ENCODE assay signal across 7 cellular contexts in the genomic region with DNA sequence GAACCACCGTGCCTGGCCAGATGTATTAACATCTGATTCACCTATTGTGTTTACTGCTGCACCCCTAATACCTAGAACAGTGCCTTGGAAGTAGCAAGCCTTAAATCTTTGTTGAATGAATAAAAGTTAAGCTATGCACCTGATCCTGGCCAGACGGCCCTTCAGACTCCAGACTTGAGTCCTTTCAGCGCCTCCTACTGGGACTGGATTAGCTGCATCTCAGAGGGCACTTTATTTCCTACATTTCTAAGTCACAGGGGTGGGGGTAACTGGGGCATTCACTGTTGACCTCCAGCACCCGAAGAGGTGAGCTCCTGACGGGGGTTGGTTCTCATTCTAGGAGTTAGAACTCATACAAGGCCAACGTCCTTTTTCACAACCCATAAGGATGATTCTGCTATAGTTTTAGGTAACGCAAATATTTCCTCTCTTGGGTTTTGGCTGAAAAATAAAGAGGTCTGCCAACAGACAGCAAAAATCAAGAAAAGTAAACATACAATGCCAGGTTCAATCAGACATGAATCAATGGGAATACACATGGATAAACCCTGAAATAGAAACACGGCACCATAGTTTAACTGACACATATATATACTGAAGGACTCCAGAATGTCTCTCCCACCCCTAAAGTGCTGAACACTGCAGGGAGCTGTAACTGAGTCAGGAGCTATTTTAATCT. TPM values are rescaled to one million over a fixed set of nuclear protein-coding genes. Genes with fewer than 3 reads are reported as not detected.
A peak's percentile ranks its signal among the peaks of the same experiment; 100 is the strongest.
DNase-seq lines count a peak whose midpoint lies in the region; ATAC-seq and TF ChIP-seq lines count a peak whose summit lies in the region.

No MANE protein-coding gene starts in this region.

- no peaks in the 10 kb centered on the region for H3K27me3 ChIP-seq in GM23248 (replicated peaks; ENCODE audit: insufficient read depth)
- no peaks in the 10 kb centered on the region for H3K27me3 ChIP-seq in PC-3 (ENCODE audit: low read length)
- no peaks in the 10 kb centered on the region for H3K27me3 ChIP-seq in sigmoid colon

- H3K4me2 ChIP-seq in GM23248 (ENCODE audit: unreplicated experiment) = no peak overlapping the region
- no peak overlapping the region for H3K4me2 ChIP-seq in PC-3 (ENCODE audit: low read length)

- BruUV-seq in PC-3 (replicated peaks; lab: Mats Ljungman, UMichigan) = no TSS peak

- H3K36me3 ChIP-seq in GM23248 (ENCODE audit: low read depth) = peaks cover 13% of the 10 kb centered on the region
- peaks cover 45% of the 10 kb centered on the region for H3K36me3 ChIP-seq in PC-3 (ENCODE audit: low read depth, low read length)
- peaks cover 4 to 31% (median 20%) of the 10 kb centered on the region in 4 donors for H3K36me3 ChIP-seq in sigmoid colon

- H3F3A ChIP-seq in GM23248 (ENCODE audit: insufficient read depth) (peaks cover 36% of the 10 kb centered on the region), PC-3 (ENCODE audit: low read length, unreplicated experiment) (peaks cover 4% of the 10 kb centered on the region)

- H3K9ac ChIP-seq in GM23248 = no peak overlapping the region
- H3K9ac ChIP-seq in PC-3 (ENCODE audit: low read length) = no peak overlapping the region

- TF ChIP-seq CTCF in PC-3 (conservative IDR thresholded peaks at IDR 0.05; ENCODE audit: low read depth, low read length) (peak; percentile 99), sigmoid colon (IDR thresholded peaks at IDR 0.05) (peak; percentile 35 to 48 (median 38))

- no peaks in the 10 kb centered on the region for H3K9me2 ChIP-seq in GM23248 (ENCODE audit: insufficient read depth)
- no peaks in the 10 kb centered on the region for H3K9me2 ChIP-seq in PC-3 (replicated peaks; ENCODE audit: low read length)

- CTCF ChIA-PET in PC-3 (lab: Charles Lee) = interaction anchor here (0.5 to 1.7 kb wide), 11 partner anchors 9 to 130 kb away, joined by 3 to 17 read pairs (median 7); partner anchors contain the start of gene DLG5

- intact Hi-C loops in PC-3 (cut with micrococcal nuclease) = no loop called here
- intact Hi-C loops in sigmoid colon (cut with DNase I) = loop anchor here (10.0 kb wide), 1 partner anchor 100 kb away; no protein-coding TSS in a partner anchor

- POLR2A ChIA-PET in PC-3 (lab: Charles Lee; ENCODE audit: unreplicated experiment) = interaction anchor here (0.6 kb wide), 2 partner anchors 9 to 45 kb away, joined by 4 to 6 read pairs; no protein-coding TSS in a partner anchor

- no peaks in the 10 kb centered on the region for H4K20me1 ChIP-seq in GM23248 (ENCODE audit: insufficient read depth)
- no peaks in the 10 kb centered on the region for H4K20me1 ChIP-seq in PC-3 (ENCODE audit: low read length)

- H3K9me3 ChIP-seq in GM23248 (ENCODE audit: low read depth) (no peaks in the 10 kb centered on the region), PC-3 (ENCODE audit: low read length) (no peaks in the 10 kb centered on the region), sigmoid colon (no peaks in the 10 kb centered on the region)

- WGBS in GM23248 (ENCODE audit: low coverage in 1 of 2, low lambda C conversion rate in 2 of 2, missing lambda C conversion rate in 2 of 2), 2 experiments = 89 to 93% methylated on average over 8 of the region's 8 CpGs
- 72 to 81% methylated on average over 8 of the region's 8 CpGs for WGBS in sigmoid colon, 2 donors

- no peaks in the 10 kb centered on the region for H3K79me2 ChIP-seq in GM23248 (ENCODE audit: insufficient read depth)
- H3K79me2 ChIP-seq in PC-3 (ENCODE audit: low read length) = no peaks in the 10 kb centered on the region

- H2AFZ ChIP-seq in GM23248 = no peak overlapping the region
- no peak overlapping the region for H2AFZ ChIP-seq in PC-3 (ENCODE audit: low read length)

- no peak for TF ChIP-seq EP300 in sigmoid colon (IDR thresholded peaks at IDR 0.05)

- in situ Hi-C loops in GM23248 (cut with MboI) = loop anchor here (10.0 kb wide), 1 partner anchor 120 kb away; no protein-coding TSS in a partner anchor

- H3K4me1 ChIP-seq in GM23248 (ENCODE audit: insufficient read depth) (peaks cover 16% of the 10 kb centered on the region), PC-3 (ENCODE audit: insufficient read depth, low read length) (peaks cover 14% of the 10 kb centered on the region), sigmoid colon (peaks cover 0 to 53% (median 47%) of the 10 kb centered on the region in 4 donors)

- H3K27ac ChIP-seq in GM23248 = no peak overlapping the region
- H3K27ac ChIP-seq in PC-3 (ENCODE audit: low read length) = no peak overlapping the region
- H3K27ac ChIP-seq in sigmoid colon = peak overlapping the region; percentile 79 to 93 (median 90)

- ATAC-seq in PC-3 (peak; percentile 13), HG03108 (IDR thresholded peaks at IDR 0.05; ENCODE audit: unreplicated experiment) (no peak)

- no peak overlapping the region for H3K4me3 ChIP-seq in GM23248
- no peak overlapping the region for H3K4me3 ChIP-seq in PC-3 (ENCODE audit: low read length)
- H3K4me3 ChIP-seq in sigmoid colon = no peak overlapping the region

- TF ChIP-seq POLR2A in sigmoid colon (IDR thresholded peaks at IDR 0.05) = no peak

- DNase-seq in GM23248 = peak; percentile 54
- DNase-seq in PC-3 = peak; percentile 89
- DNase-seq in fibroblast of the conjunctiva (ENCODE audit: low read depth) = peak; percentile 38
- DNase-seq in sigmoid colon = peak; percentile 76
- no peak for DNase-seq in cerebellar nuclear complex (lab: John Stamatoyannopoulos, UW)
- no peak for DNase-seq in NCI-H446 treated with DMSO at 0.1 percent for 48 hours (lab: John Stamatoyannopoulos, UW)

RNA-seq across cellular contexts. Expression of gene DLG5, which starts 48.0 kb away (rescaled TPM):
- 27.4 and 27.9 TPM in 2 replicates for total RNA-seq in GM23248 (2014; rRNA removed; shearing (Covaris generic))
- polyA plus RNA-seq in GM23248 (2016; fragmentation: Nextera tagmentation; extraction: Ambion mirVana) (4.4 and 5.0 TPM in 2 replicates), sigmoid colon (10 to 100 TPM in 1 of 3 donors, 1 to 10 TPM in 2; 6.0 to 20.3 (median 7.2) TPM)
- total RNA-seq in PC-3 (2014; rRNA removed) (118 and 158 TPM in 2 replicates), sigmoid colon (10 to 100 TPM; 41.0 to 78.1 (median 49.4) TPM)

RNA-seq across cellular contexts. Expression of gene POLR3A, which starts 54.8 kb away (rescaled TPM):
- total RNA-seq in GM23248 (2014; rRNA removed; shearing (Covaris generic)) = 9.2 and 9.6 TPM in 2 replicates
- polyA plus RNA-seq in GM23248 (2016; fragmentation: Nextera tagmentation; extraction: Ambion mirVana) = 11.9 and 12.8 TPM in 2 replicates
- total RNA-seq in PC-3 (2014; rRNA removed) = 97.0 and 97.2 TPM in 2 replicates
- 10 to 100 TPM in 2 of 4 donors, 1 to 10 TPM in 2; 9.6 to 13.0 (median 11.0) TPM for total RNA-seq in sigmoid colon
- polyA plus RNA-seq in sigmoid colon = 1 to 10 TPM; 1.6 to 7.7 (median 2.4) TPM

RNA-seq across cellular contexts. Expression of gene RPS24, which starts 59.1 kb away (rescaled TPM):
- 1,265 and 1,653 TPM in 2 replicates for total RNA-seq in GM23248 (2014; rRNA removed; shearing (Covaris generic))
- polyA plus RNA-seq in GM23248 (2016; fragmentation: Nextera tagmentation; extraction: Ambion mirVana) = 660 and 669 TPM in 2 replicates
- 7,274 and 9,576 TPM in 2 replicates for total RNA-seq in PC-3 (2014; rRNA removed)
- 1,000 to 10,000 TPM; 2,487 to 3,724 (median 3,119) TPM for total RNA-seq in sigmoid colon
- 1,000 to 10,000 TPM; 5,419 to 7,696 (median 5,671) TPM for polyA plus RNA-seq in sigmoid colon

Comparison
In these comparisons a context has a peak if more than half of its experiments do, and no peak if none do; other contexts are left out.
1. DNase-seq: peak in GM23248 (single experiment), PC-3 (single experiment), fibroblast of the conjunctiva (single experiment) and sigmoid colon (single experiment); none in cerebellar nuclear complex (0 of 2) and NCI-H446 treated with DMSO at 0.1 percent for 48 hours (single experiment).
2. H3K27ac ChIP-seq: peak in sigmoid colon (4 of 4); none in GM23248 (single experiment) and PC-3 (single experiment).